In genomic region chr3:98670020-98670419, GRCh38 we compare ENCODE assay signal across 20 cellular contexts.
DNase-seq lines count a peak whose midpoint lies in the region; ATAC-seq and TF ChIP-seq lines count a peak whose summit lies in the region.
"Had no signal": no experiment of that assay in that cellular context is flagged by ENCODE, and none has a peak within 500 bp of the region (broad histone marks: within the 10 kb centered on the region; RNA-seq: fewer than 3 reads in every experiment).

No MANE protein-coding gene starts in this region.

- H3K4me1 ChIP-seq in body of pancreas (no peaks in the 10 kb centered on the region), prostate gland (replicated peaks) (no peaks in the 10 kb centered on the region)
- H3K4me1 ChIP-seq: BLaER1, HAP-1 had no signal

- TF ChIP-seq POLR2A in body of pancreas (IDR thresholded peaks at IDR 0.05) (no peak), prostate gland (IDR thresholded peaks at IDR 0.05) (no peak)

- BruUV-seq in Calu3 (replicated peaks; lab: Mats Ljungman, UMichigan): no TSS peak

- H3K36me3 Mint-ChIP-seq in Calu3 (ENCODE audit: insufficient read depth, unreplicated experiment): no peaks in the 10 kb centered on the region
- H3K36me3 Mint-ChIP-seq in progenitor cell of endocrine pancreas (ENCODE audit: insufficient read depth): no peaks in the 10 kb centered on the region
- H3K36me3 Mint-ChIP-seq: CD14-positive monocyte; CD4-positive, alpha-beta memory T cell had no signal

- H3K27me3 Mint-ChIP-seq in Calu3 (ENCODE audit: unreplicated experiment) (no peaks in the 10 kb centered on the region), progenitor cell of endocrine pancreas (no peaks in the 10 kb centered on the region)

- no peak for TF ChIP-seq CTCF in Calu3 (IDR thresholded peaks at IDR 0.05; ENCODE audit: unreplicated experiment)
- no peak for TF ChIP-seq CTCF in body of pancreas (IDR thresholded peaks at IDR 0.05)
- no peak for TF ChIP-seq CTCF in progenitor cell of endocrine pancreas (IDR thresholded peaks at IDR 0.05; ENCODE audit: unreplicated experiment)
- TF ChIP-seq CTCF in prostate gland (IDR thresholded peaks at IDR 0.05): no peak

- no peaks in the 10 kb centered on the region for H3K9me3 Mint-ChIP-seq in Calu3 (ENCODE audit: low read depth, unreplicated experiment)
- H3K9me3 Mint-ChIP-seq in progenitor cell of endocrine pancreas (ENCODE audit: low read depth): peaks cover 7% of the 10 kb centered on the region

- ATAC-seq in body of pancreas: peak; percentile 89
- no peak for ATAC-seq in HG03108 (IDR thresholded peaks at IDR 0.05; ENCODE audit: unreplicated experiment)

- H3K4me3 Mint-ChIP-seq in Calu3 (ENCODE audit: low read depth, unreplicated experiment) (no peak overlapping the region), progenitor cell of endocrine pancreas (ENCODE audit: low read depth) (no peak overlapping the region)
- H3K4me3 Mint-ChIP-seq: CD14-positive monocyte; CD4-positive, alpha-beta memory T cell had no signal

- no peaks in the 10 kb centered on the region for H3K4me1 Mint-ChIP-seq in Calu3 (ENCODE audit: low read depth, unreplicated experiment)
- H3K4me1 Mint-ChIP-seq in progenitor cell of endocrine pancreas (ENCODE audit: low read depth): peaks cover 15% of the 10 kb centered on the region
- H3K4me1 Mint-ChIP-seq: CD14-positive monocyte; CD4-positive, alpha-beta memory T cell had no signal

- no peak overlapping the region for H3K27ac Mint-ChIP-seq in Calu3 (ENCODE audit: unreplicated experiment)
- H3K27ac Mint-ChIP-seq in progenitor cell of endocrine pancreas: peak overlapping the region; percentile 91
- H3K27ac Mint-ChIP-seq: CD4-positive, alpha-beta memory T cell had no signal

- 20 to 31% methylated on average over 4 of the region's 4 CpGs for WGBS in body of pancreas, 2 donors
- 63% methylated on average over 4 of the region's 4 CpGs for WGBS in prostate gland

- H3K27ac ChIP-seq in body of pancreas: peak overlapping the region in 3 of 4 donors; percentile 34 to 56 (median 50)
- H3K27ac ChIP-seq in prostate gland: no peak overlapping the region
- H3K27ac ChIP-seq: BLaER1, GM23248, HL-60 had no signal

- H3K36me3 ChIP-seq in body of pancreas (replicated peaks in 1 of 2; ENCODE audit: insufficient read depth in 1 of 2, low read depth in 2 of 2): no peaks in the 10 kb centered on the region
- no peaks in the 10 kb centered on the region for H3K36me3 ChIP-seq in prostate gland
- H3K36me3 ChIP-seq: BLaER1, HAP-1 had no signal

- no peaks in the 10 kb centered on the region for H3K9me3 ChIP-seq in body of pancreas
- H3K9me3 ChIP-seq in prostate gland: no peaks in the 10 kb centered on the region
- H3K9me3 ChIP-seq: BLaER1, HAP-1 had no signal

- intact Hi-C loops in Calu3 (cut with micrococcal nuclease; ENCODE audit: unreplicated experiment): no loop called here
- intact Hi-C loops in body of pancreas (cut with DNase I): no loop called here
- intact Hi-C loops in prostate gland (cut with DNase I): no loop called here

- H3K4me3 ChIP-seq in body of pancreas: no peak overlapping the region
- no peak overlapping the region for H3K4me3 ChIP-seq in prostate gland
- H3K4me3 ChIP-seq: BLaER1, GM23248, HAP-1 had no signal

- DNase-seq in Calu3: peak; percentile 6
- DNase-seq in body of pancreas: peak in 2 of 4 donors; percentile 9 to 18
- peak; percentile 74 for DNase-seq in foreskin melanocyte
- DNase-seq in progenitor cell of endocrine pancreas (ENCODE audit: low spot score, unreplicated experiment): no peak
- no peak for DNase-seq in kidney glomerular epithelial cell (lab: John Stamatoyannopoulos, UW)
- DNase-seq in prostate gland (ENCODE audit: low spot score): no peak
- DNase-seq in NCI-H1436 treated with DMSO at 0.1 percent for 48 hours (lab: John Stamatoyannopoulos, UW): no peak
- DNase-seq: 8988T; CD4-positive, alpha-beta memory T cell; DMS 273 treated with DMSO at 0.1 percent for 48 hours; DMS53; DND-41; EL; GM23248; IMR-90 had no signal

- CTCF ChIA-PET in Calu3 (lab: Charles Lee): no interaction called here

- no peaks in the 10 kb centered on the region for H3K27me3 ChIP-seq in body of pancreas
- no peaks in the 10 kb centered on the region for H3K27me3 ChIP-seq in prostate gland (replicated peaks; ENCODE audit: insufficient read depth)
- H3K27me3 ChIP-seq: BLaER1 had no signal

Comparison
In these comparisons a context has a peak if more than half of its experiments do, and no peak if none do; other contexts are left out.
1. DNase-seq: peak in Calu3 (single experiment) and foreskin melanocyte (single experiment); none in progenitor cell of endocrine pancreas (single experiment), kidney glomerular epithelial cell (single experiment), prostate gland (single experiment) and NCI-H1436 treated with DMSO at 0.1 percent for 48 hours (single experiment).
2. H3K27ac ChIP-seq: peak in body of pancreas (3 of 4); none in prostate gland (0 of 2).